ENCODE assay signal across 14 cellular contexts in genomic region chr5:168346417-168346816, GRCh38. TPM values are rescaled to one million over a fixed set of nuclear protein-coding genes. Genes with fewer than 3 reads are reported as not detected.
DNase-seq lines count a peak whose midpoint lies in the region; ATAC-seq and TF ChIP-seq lines count a peak whose summit lies in the region.
"Had no signal": no experiment of that assay in that cellular context is flagged by ENCODE, and none has a peak within 500 bp of the region (broad histone marks: within the 10 kb centered on the region; RNA-seq: fewer than 3 reads in every experiment).

No MANE protein-coding gene starts in this region.

- in situ Hi-C loops in transverse colon (cut with MboI; ENCODE audit: low pct_ligation_motif_present in 1 of 4, low pct_unique_long_range_greater_than_20kb in 1 of 4, low sequenced_read_pairs in 3 of 4) = no loop called here

- peak overlapping the region; percentile 70 to 84 (median 74) for H3K27ac ChIP-seq in body of pancreas
- peak overlapping the region; percentile 45 to 63 (median 54) for H3K27ac ChIP-seq in transverse colon
- H3K27ac ChIP-seq: ascending aorta; BLaER1 treated with 17β-estradiol and CSF1 and Interleukin-3, amounts not matched to agents 10 nM and 100 nM had no signal

- H3K4me1 ChIP-seq in body of pancreas (peaks cover 52% of the 10 kb centered on the region), transverse colon (peaks cover 0 to 41% (median 20%) of the 10 kb centered on the region in 4 donors)
- H3K4me1 ChIP-seq: ascending aorta; BLaER1 treated with 17β-estradiol and CSF1 and Interleukin-3, amounts not matched to agents 10 nM and 100 nM had no signal

- ATAC-seq in body of pancreas = peak; percentile 97
- ATAC-seq in GM21447 (IDR thresholded peaks at IDR 0.05; ENCODE audit: unreplicated experiment) = no peak
- ATAC-seq: activated CD8-positive, alpha-beta T cell treated with anti-CD3 and anti-CD28 coated beads, Interleukin-2, amount 10 ng/mL, durations not matched to agents 7 days and 5 days; natural killer cell treated with Interleukin-12 subunit alpha and Interleukin-12 subunit beta and Interleukin-15 and Interleukin-18, amount 100 ng/mL, for 72 hours had no signal

- DNase-seq in HPDE6-E6E7 (ENCODE audit: extremely low spot score) = peak; percentile 87
- peak; percentile 36 to 62 (median 53) for DNase-seq in body of pancreas
- DNase-seq in kidney epithelial cell (ENCODE audit: low read depth) = peak; percentile 86
- peak; percentile 33 for DNase-seq in transverse colon
- no peak for DNase-seq in NCI-H2081 (lab: John Stamatoyannopoulos, UW)
- no peak for DNase-seq in DMS79 (lab: John Stamatoyannopoulos, UW)
- DNase-seq: activated CD8-positive, alpha-beta T cell treated with anti-CD3 and anti-CD28 coated beads, Interleukin-2, amount 10 ng/mL, durations not matched to agents 7 days and 5 days; activated effector memory CD4-positive, alpha-beta T cell treated with anti-CD3 and anti-CD28 coated beads, Interleukin-2, amount 50 U/mL, for 16 hours; foreskin fibroblast; retina had no signal

- H3K4me3 ChIP-seq in body of pancreas (no peak overlapping the region), kidney epithelial cell (ENCODE audit: low read depth, low read length) (no peak overlapping the region), transverse colon (no peak overlapping the region)
- H3K4me3 ChIP-seq: ascending aorta; BLaER1 treated with 17β-estradiol and CSF1 and Interleukin-3, amounts not matched to agents 10 nM and 100 nM had no signal

- 32% methylated on average over 1 to 3 of the region's 3 CpGs for WGBS in body of pancreas, 2 donors
- 53 to 57% methylated on average over 1 to 3 of the region's 3 CpGs for WGBS in transverse colon (ENCODE audit: low coverage in 1 of 2), 2 donors

- no peaks in the 10 kb centered on the region for H3K9me3 ChIP-seq in body of pancreas
- no peaks in the 10 kb centered on the region for H3K9me3 ChIP-seq in transverse colon
- H3K9me3 ChIP-seq: ascending aorta; BLaER1 treated with 17β-estradiol and CSF1 and Interleukin-3, amounts not matched to agents 10 nM and 100 nM had no signal

- TF ChIP-seq EP300 in transverse colon (IDR thresholded peaks at IDR 0.05; ENCODE audit: low read depth) = no peak

- H3K36me3 ChIP-seq in body of pancreas (replicated peaks in 1 of 2; ENCODE audit: insufficient read depth in 1 of 2, low read depth in 2 of 2) (no peaks in the 10 kb centered on the region), kidney epithelial cell (ENCODE audit: control insufficient read depth, insufficient read depth, low read length) (no peaks in the 10 kb centered on the region), transverse colon (no peaks in the 10 kb centered on the region)
- H3K36me3 ChIP-seq: ascending aorta; BLaER1 treated with 17β-estradiol and CSF1 and Interleukin-3, amounts not matched to agents 10 nM and 100 nM had no signal

- intact Hi-C loops in body of pancreas (cut with DNase I) = no loop called here
- intact Hi-C loops in transverse colon (cut with DNase I; ENCODE audit: low total_unique reads) = no loop called here

- no peak for TF ChIP-seq CTCF in body of pancreas (IDR thresholded peaks at IDR 0.05)
- no peak for TF ChIP-seq CTCF in kidney epithelial cell (IDR thresholded peaks at IDR 0.05; ENCODE audit: insufficient read depth, low read length, poor library complexity, severe bottlenecking)
- no peak for TF ChIP-seq CTCF in transverse colon (IDR thresholded peaks at IDR 0.05)

- TF ChIP-seq POLR2A in body of pancreas (IDR thresholded peaks at IDR 0.05) = no peak
- no peak for TF ChIP-seq POLR2A in transverse colon (IDR thresholded peaks at IDR 0.05)

- H3K27me3 ChIP-seq in body of pancreas = no peaks in the 10 kb centered on the region
- H3K27me3 ChIP-seq in kidney epithelial cell (ENCODE audit: control insufficient read depth, insufficient read depth, low read length) = no peaks in the 10 kb centered on the region
- H3K27me3 ChIP-seq in transverse colon = no peaks in the 10 kb centered on the region
- H3K27me3 ChIP-seq: ascending aorta; BLaER1 treated with 17β-estradiol and CSF1 and Interleukin-3, amounts not matched to agents 10 nM and 100 nM had no signal

RNA-seq across cellular contexts. Expression of gene WWC1, which starts 55.0 kb away (rescaled TPM):
- total RNA-seq in body of pancreas = 10 to 100 TPM; 40.0 to 49.4 TPM
- total RNA-seq in kidney epithelial cell = 118 and 121 TPM in 2 replicates
- 10 to 100 TPM; 10.1 to 34.8 (median 16.8) TPM for total RNA-seq in transverse colon
- total RNA-seq: activated CD8-positive, alpha-beta T cell treated with anti-CD3 and anti-CD28 coated beads, Interleukin-2, amount 10 ng/mL, durations not matched to agents 7 days and 5 days; ascending aorta; natural killer cell treated with Interleukin-12 subunit alpha and Interleukin-12 subunit beta and Interleukin-15 and Interleukin-18, amount 100 ng/mL, for 72 hours had no signal

Comparison
In these comparisons a context has a peak if more than half of its experiments do, and no peak if none do; other contexts are left out.
1. DNase-seq: peak in HPDE6-E6E7 (single experiment), body of pancreas (4 of 4), kidney epithelial cell (single experiment) and transverse colon (single experiment); none in NCI-H2081 (0 of 2) and DMS79 (single experiment).